ENCODE assay signal across 8 cellular contexts in genomic region chr3:53162672-53163458, GRCh38. TPM values are rescaled to one million over a fixed set of nuclear protein-coding genes. Genes with fewer than 3 reads are reported as not detected.
A peak's percentile ranks its signal among the peaks of the same experiment; 100 is the strongest.
DNase-seq lines count a peak whose midpoint lies in the region; ATAC-seq and TF ChIP-seq lines count a peak whose summit lies in the region.

No MANE protein-coding gene starts in this region.

- peak; percentile 54 for DNase-seq in NK-92 treated with Interleukin-12 subunit alpha and Interleukin-12 subunit beta, amount 100 ng/mL, for 24 hours (lab: John Stamatoyannopoulos, UW)
- DNase-seq in NK-92 (lab: John Stamatoyannopoulos, UW; ENCODE audit: unreplicated experiment) = no peak
- no peak for DNase-seq in RWPE1 (ENCODE audit: low spot score)
- peak in 3 of 4 donors; percentile 38 to 47 (median 39) for DNase-seq in body of pancreas
- no peak for DNase-seq in tibial artery
- DNase-seq in OCI-M2 (lab: John Stamatoyannopoulos, UW; ENCODE audit: unreplicated experiment) = no peak

- H3K4me1 ChIP-seq in body of pancreas (peaks cover 73% of the 10 kb centered on the region), mucosa of stomach (ENCODE audit: control insufficient read depth, insufficient read depth, low read length) (peaks cover 73% of the 10 kb centered on the region), tibial artery (peaks cover 0 to 70% (median 39%) of the 10 kb centered on the region in 4 donors)

- no peaks in the 10 kb centered on the region for H3K36me3 ChIP-seq in body of pancreas (replicated peaks in 1 of 2; ENCODE audit: insufficient read depth in 1 of 2, low read depth in 2 of 2)
- H3K36me3 ChIP-seq in mucosa of stomach (ENCODE audit: control insufficient read depth, insufficient read depth, low read length) = peaks cover 3% of the 10 kb centered on the region
- H3K36me3 ChIP-seq in tibial artery = peaks cover 0 to 4% (median 0%) of the 10 kb centered on the region in 3 donors

- ATAC-seq in body of pancreas (no peak), GM21737 (IDR thresholded peaks at IDR 0.05; ENCODE audit: unreplicated experiment) (no peak)

- H3K9ac ChIP-seq in mucosa of stomach (ENCODE audit: low read length) = peak overlapping the region; percentile 74

- no peaks in the 10 kb centered on the region for H3K27me3 ChIP-seq in body of pancreas
- no peaks in the 10 kb centered on the region for H3K27me3 ChIP-seq in mucosa of stomach (ENCODE audit: control insufficient read depth, insufficient read depth, low read length)
- H3K27me3 ChIP-seq in tibial artery = no peaks in the 10 kb centered on the region

- intact Hi-C loops in body of pancreas (cut with DNase I) = no loop called here
- intact Hi-C loops in tibial artery (cut with DNase I; ENCODE audit: low total_unique reads) = no loop called here

- TF ChIP-seq POLR2A in body of pancreas (IDR thresholded peaks at IDR 0.05) = no peak

- H3K4me3 ChIP-seq in body of pancreas (peak overlapping the region in 1 of 2 donors; percentile 73), mucosa of stomach (ENCODE audit: low read length) (peak overlapping the region; percentile 95), tibial artery (peak overlapping the region; percentile 68 to 96)

- H3K9me3 ChIP-seq in body of pancreas = no peaks in the 10 kb centered on the region
- H3K9me3 ChIP-seq in mucosa of stomach (ENCODE audit: control insufficient read depth, low read length) = no peaks in the 10 kb centered on the region
- H3K9me3 ChIP-seq in tibial artery = no peaks in the 10 kb centered on the region

- POLR2A ChIA-PET in RWPE1 (lab: Yijun Ruan, JAX; ENCODE audit: low non-redundant PET) = interaction anchor here (0.5 kb wide), 1 partner anchor 15 kb away, joined by 4 read pairs; no protein-coding TSS in a partner anchor

- CTCF ChIA-PET in RWPE1 (lab: Yijun Ruan, JAX) = no interaction called here

- 8 to 24% methylated on average over 8 to 12 of the region's 12 CpGs for WGBS in body of pancreas, 2 donors

- no peak for TF ChIP-seq CTCF in RWPE1 (conservative IDR thresholded peaks at IDR 0.05; ENCODE audit: low read depth)
- TF ChIP-seq CTCF in body of pancreas (IDR thresholded peaks at IDR 0.05) = peak in 3 of 7 experiments; percentile 17 to 37 (median 24)
- TF ChIP-seq CTCF in tibial artery (IDR thresholded peaks at IDR 0.05) = no peak

- H3K27ac ChIP-seq in RWPE1 = peak overlapping the region; percentile 77
- peak overlapping the region; percentile 37 to 97 (median 95) for H3K27ac ChIP-seq in body of pancreas
- H3K27ac ChIP-seq in tibial artery = peak overlapping the region; percentile 86 to 93

RNA-seq across cellular contexts. Expression of gene PRKCD, which starts 1.9 kb away (rescaled TPM):
- 10 to 100 TPM; 15.5 to 16.9 TPM for total RNA-seq in body of pancreas

RNA-seq across cellular contexts. Expression of gene RFT1, which starts 32.6 kb away (rescaled TPM):
- 10 to 100 TPM; 10.6 to 19.8 TPM for total RNA-seq in body of pancreas

Comparison
In these comparisons a context has a peak if more than half of its experiments do, and no peak if none do; other contexts are left out.
1. DNase-seq: peak in NK-92 treated with Interleukin-12 subunit alpha and Interleukin-12 subunit beta, amount 100 ng/mL, for 24 hours (single experiment) and body of pancreas (3 of 4); none in NK-92 (single experiment), RWPE1 (single experiment), tibial artery (0 of 2) and OCI-M2 (single experiment).
2. Peak in every context shown above with its lines, with median percentiles within 50 percentile points of each other: H3K27ac ChIP-seq.